Comparison of ENCODE assay signal across 8 cellular contexts in genomic region chr1:81802601-81803422, GRCh38. TPM values are rescaled to one million over a fixed set of nuclear protein-coding genes. Genes with fewer than 3 reads are reported as not detected.
DNase-seq lines count a peak whose midpoint lies in the region; ATAC-seq, FAIRE-seq and TF ChIP-seq lines count a peak whose summit lies in the region.

No MANE protein-coding gene starts in this region.

- peak in 1 of 2 donors; percentile 34 for ATAC-seq in stimulated activated naive B cell treated with anti-CD40 and anti-IgM and Interleukin-4, amounts not matched to agents 10 μg/mL and 1 μg/mL and 100 μg/mL, for 72 hours (replicated peaks)
- no peak for ATAC-seq in HG03159 (IDR thresholded peaks at IDR 0.05; ENCODE audit: unreplicated experiment)

- peaks cover 38 to 58% of the 10 kb centered on the region in 2 donors for H3K27me3 Mint-ChIP-seq in stimulated activated naive B cell treated with anti-CD40 and anti-IgM and Interleukin-4, amounts not matched to agents 10 μg/mL and 1 μg/mL and 100 μg/mL, for 72 hours
- H3K27me3 Mint-ChIP-seq in activated CD4-positive, alpha-beta memory T cell treated with anti-CD3 and anti-CD28 coated beads, Interleukin-2, amount 10 ng/mL, durations not matched to agents 7 days and 5 days, result peaks cover 48% of the 10 kb centered on the region

- H2AFZ ChIP-seq in keratinocyte (ENCODE audit: control insufficient read depth, low read length), result peak overlapping the region; percentile 63

- TF ChIP-seq CTCF in GM10266 (IDR thresholded peaks at IDR 0.05; ENCODE audit: control insufficient read depth, insufficient read depth, low read depth, missing control alignments), result no peak
- peak in 2 of 3 donors; percentile 24 to 31 for TF ChIP-seq CTCF in breast epithelium (IDR thresholded peaks at IDR 0.05)
- TF ChIP-seq CTCF in keratinocyte (optimal IDR thresholded peaks at IDR 0.05 in 1 of 3, IDR thresholded peaks at IDR 0.05 in 1 of 3, conservative IDR thresholded peaks at IDR 0.05 in 1 of 3; ENCODE audit: extremely low read depth in 1 of 3, insufficient read depth in 2 of 3, low read length in 3 of 3), result peak in 2 of 3 experiments; percentile 33 to 64

- no peak overlapping the region for H3K9ac ChIP-seq in keratinocyte (ENCODE audit: control insufficient read depth, extremely low read depth, insufficient read depth, low read length)

- H3K9me1 ChIP-seq in keratinocyte (ENCODE audit: control insufficient read depth, extremely low read depth, insufficient read depth, low read length), result no peaks in the 10 kb centered on the region

- peak overlapping the region; percentile 94 for H3K4me2 ChIP-seq in keratinocyte (ENCODE audit: control insufficient read depth, extremely low read depth, insufficient read depth, low read depth, low read length)

- FAIRE-seq in keratinocyte (lab: Jason Lieb, UNC), result no peak

- POLR2A ChIA-PET in activated CD4-positive, alpha-beta memory T cell treated with anti-CD3 and anti-CD28 coated beads, Interleukin-2, amount 10 ng/mL, durations not matched to agents 7 days and 5 days (lab: Charles Lee), result no interaction called here

- TF ChIP-seq POLR2A in breast epithelium (IDR thresholded peaks at IDR 0.05), result no peak

- no peaks in the 10 kb centered on the region for H3K36me3 ChIP-seq in breast epithelium
- no peaks in the 10 kb centered on the region for H3K36me3 ChIP-seq in keratinocyte (ENCODE audit: control insufficient read depth in 2 of 2, extremely low read depth in 1 of 2, insufficient read depth in 2 of 2, low read length in 2 of 2)

- no peaks in the 10 kb centered on the region for H3K9me3 Mint-ChIP-seq in stimulated activated naive B cell treated with anti-CD40 and anti-IgM and Interleukin-4, amounts not matched to agents 10 μg/mL and 1 μg/mL and 100 μg/mL, for 72 hours
- H3K9me3 Mint-ChIP-seq in activated CD4-positive, alpha-beta memory T cell treated with anti-CD3 and anti-CD28 coated beads, Interleukin-2, amount 10 ng/mL, durations not matched to agents 7 days and 5 days, result no peaks in the 10 kb centered on the region

- H3K27ac Mint-ChIP-seq in stimulated activated naive B cell treated with anti-CD40 and anti-IgM and Interleukin-4, amounts not matched to agents 10 μg/mL and 1 μg/mL and 100 μg/mL, for 72 hours, result peak overlapping the region; percentile 56
- no peak overlapping the region for H3K27ac Mint-ChIP-seq in activated CD4-positive, alpha-beta memory T cell treated with anti-CD3 and anti-CD28 coated beads, Interleukin-2, amount 10 ng/mL, durations not matched to agents 7 days and 5 days

- no peaks in the 10 kb centered on the region for H3K4me1 ChIP-seq in breast epithelium
- H3K4me1 ChIP-seq in keratinocyte (ENCODE audit: control insufficient read depth, extremely low read depth, insufficient read depth, low read length), result peaks cover 4% of the 10 kb centered on the region

- H3K27ac ChIP-seq in breast epithelium (peak overlapping the region; percentile 96 to 97), keratinocyte (ENCODE audit: control insufficient read depth, insufficient read depth, low read length) (no peak overlapping the region)

- H3K9me3 ChIP-seq in breast epithelium (no peaks in the 10 kb centered on the region), keratinocyte (ENCODE audit: control insufficient read depth, low read depth, low read length) (no peaks in the 10 kb centered on the region)

- CTCF ChIA-PET in activated CD4-positive, alpha-beta memory T cell treated with anti-CD3 and anti-CD28 coated beads, Interleukin-2, amount 10 ng/mL, durations not matched to agents 7 days and 5 days (lab: Charles Lee), result no interaction called here

- H3K4me3 ChIP-seq in breast epithelium, result peak overlapping the region; percentile 80 to 89 (median 86)
- H3K4me3 ChIP-seq in keratinocyte (ENCODE audit: control insufficient read depth in 2 of 3, extremely low read depth in 1 of 3, insufficient read depth in 2 of 3, low read depth in 1 of 3, low read length in 3 of 3), result peak overlapping the region; percentile 23 to 66 (median 49)

- H3K4me1 Mint-ChIP-seq in stimulated activated naive B cell treated with anti-CD40 and anti-IgM and Interleukin-4, amounts not matched to agents 10 μg/mL and 1 μg/mL and 100 μg/mL, for 72 hours, result peaks cover 9 to 28% of the 10 kb centered on the region in 2 donors
- H3K4me1 Mint-ChIP-seq in activated CD4-positive, alpha-beta memory T cell treated with anti-CD3 and anti-CD28 coated beads, Interleukin-2, amount 10 ng/mL, durations not matched to agents 7 days and 5 days, result peaks cover 5% of the 10 kb centered on the region

- H4K20me1 ChIP-seq in keratinocyte (ENCODE audit: control insufficient read depth, extremely low read depth, insufficient read depth, low read length), result no peaks in the 10 kb centered on the region

- dilution Hi-C loops in keratinocyte (cut with MboI; ENCODE audit: extremely low pct_ligation_motif_present, low sequenced_read_pairs), result no loop called here

- H3K79me2 ChIP-seq in keratinocyte (ENCODE audit: control insufficient read depth, insufficient read depth, low read length), result no peaks in the 10 kb centered on the region

- intact Hi-C loops in breast epithelium (cut with DNase I; ENCODE audit: low total_unique reads), result no loop called here

- peak overlapping the region; percentile 21 to 35 for H3K4me3 Mint-ChIP-seq in stimulated activated naive B cell treated with anti-CD40 and anti-IgM and Interleukin-4, amounts not matched to agents 10 μg/mL and 1 μg/mL and 100 μg/mL, for 72 hours
- no peak overlapping the region for H3K4me3 Mint-ChIP-seq in activated CD4-positive, alpha-beta memory T cell treated with anti-CD3 and anti-CD28 coated beads, Interleukin-2, amount 10 ng/mL, durations not matched to agents 7 days and 5 days

- H3K36me3 Mint-ChIP-seq in stimulated activated naive B cell treated with anti-CD40 and anti-IgM and Interleukin-4, amounts not matched to agents 10 μg/mL and 1 μg/mL and 100 μg/mL, for 72 hours, result no peaks in the 10 kb centered on the region
- H3K36me3 Mint-ChIP-seq in activated CD4-positive, alpha-beta memory T cell treated with anti-CD3 and anti-CD28 coated beads, Interleukin-2, amount 10 ng/mL, durations not matched to agents 7 days and 5 days (ENCODE audit: low read depth), result no peaks in the 10 kb centered on the region

- H3K27me3 ChIP-seq in breast epithelium (no peaks in the 10 kb centered on the region), keratinocyte (ENCODE audit: control insufficient read depth, extremely low read depth, insufficient read depth, low read length) (peaks cover 74% of the 10 kb centered on the region)

- peak; percentile 27 for DNase-seq in GM10266 (ENCODE audit: extremely low spot score)
- DNase-seq in NCI-H2171 treated with DMSO at 0.1 percent for 48 hours (lab: John Stamatoyannopoulos, UW), result peak; percentile 58
- DNase-seq in breast epithelium (ENCODE audit: low spot score in 2 of 2), result peak; percentile 54 to 61
- no peak for DNase-seq in keratinocyte (ENCODE audit: low read depth, low spot score)
- DNase-seq in stimulated activated naive B cell treated with anti-CD40 and anti-IgM and Interleukin-4, amounts not matched to agents 10 μg/mL and 1 μg/mL and 100 μg/mL, for 72 hours, result no peak
- DNase-seq in activated CD4-positive, alpha-beta memory T cell treated with anti-CD3 and anti-CD28 coated beads, Interleukin-2, amount 10 ng/mL, durations not matched to agents 7 days and 5 days, result no peak
- DNase-seq in stimulated activated CD4-positive, alpha-beta T cell treated with anti-CD3 and anti-CD28 coated beads, Interleukin-2, amount 100 ng/mL, for 48 hours, result no peak

RNA-seq across cellular contexts. Expression of gene ADGRL2, which starts 2.1 kb away (rescaled TPM):
- 10 to 100 TPM; 59.6 to 78.0 (median 74.7) TPM for total RNA-seq in breast epithelium
- 3.4 to 18.5 TPM (median 6.6 TPM) in 3 replicates for polyA plus RNA-seq in keratinocyte
- 42.9 TPM for polyA plus RNA-seq in keratinocyte (2011; ENCODE audit: low read depth)
- 3.5 and 6.8 TPM in 2 replicates for polyA plus RNA-seq in keratinocyte (2011; cell fraction: cytosol; rRNA removed)
- polyA plus RNA-seq in keratinocyte (2011; cell fraction: nucleus; rRNA removed), result 23.5 and 29.1 TPM in 2 replicates
- polyA plus RNA-seq in keratinocyte (2012; ENCODE audit: low replicate concordance), result 2.7 and 30.0 TPM in 2 replicates
- polyA minus RNA-seq in keratinocyte, result 23.0 to 49.6 TPM (median 47.9 TPM) in 3 replicates
- 3.6 TPM for polyA minus RNA-seq in keratinocyte (2011; cell fraction: cytosol; rRNA and poly(A)+ RNA removed)
- polyA minus RNA-seq in keratinocyte (2011; cell fraction: nucleus; rRNA and poly(A)+ RNA removed), result 33.9 and 47.7 TPM in 2 replicates
- not detected for total RNA-seq in activated CD4-positive, alpha-beta memory T cell treated with anti-CD3 and anti-CD28 coated beads, Interleukin-2, amount 10 ng/mL, durations not matched to agents 7 days and 5 days

Comparison
In these comparisons a context has a peak if more than half of its experiments do, and no peak if none do; other contexts are left out.
1. DNase-seq: peak in GM10266 (single experiment), NCI-H2171 treated with DMSO at 0.1 percent for 48 hours (single experiment) and breast epithelium (2 of 2); none in keratinocyte (single experiment), stimulated activated naive B cell treated with anti-CD40 and anti-IgM and Interleukin-4, amounts not matched to agents 10 μg/mL and 1 μg/mL and 100 μg/mL, for 72 hours (single experiment), activated CD4-positive, alpha-beta memory T cell treated with anti-CD3 and anti-CD28 coated beads, Interleukin-2, amount 10 ng/mL, durations not matched to agents 7 days and 5 days (single experiment) and stimulated activated CD4-positive, alpha-beta T cell treated with anti-CD3 and anti-CD28 coated beads, Interleukin-2, amount 100 ng/mL, for 48 hours (0 of 2).
2. RNA of gene ADGRL2, which starts 2.1 kb away (total RNA-seq): 59.6 to 78.0 TPM in breast epithelium; not detected in activated CD4-positive, alpha-beta memory T cell treated with anti-CD3 and anti-CD28 coated beads, Interleukin-2, amount 10 ng/mL, durations not matched to agents 7 days and 5 days; every median in the first group is over 10 times any median in the second.